ENCODE assay signal across 34 cellular contexts in genomic region chr2:77938462-77938861, GRCh38.
"Had no signal": no experiment of that assay in that cellular context is flagged by ENCODE, and none has a peak within 500 bp of the region (broad histone marks: within the 10 kb centered on the region; RNA-seq: fewer than 3 reads in every experiment).

No MANE protein-coding gene starts in this region.

- H3K27me3 ChIP-seq: MG63 had no signal

- H3K9me3 ChIP-seq: MG63 had no signal

- H3K36me3 ChIP-seq: MG63 had no signal

- DNase-seq: Kasumi-1, MG63, MM.1S, MV-4-11, NCI-H1048, NCI-H1092, NCI-H1092 treated with DMSO at 0.1 percent for 48 hours, NCI-H1105, NCI-H1105 treated with DMSO at 0.1 percent for 48 hours, NCI-H1417 treated with DMSO at 0.1 percent for 48 hours, NCI-H1436, NCI-H1436 treated with DMSO at 0.1 percent for 48 hours, NCI-H146, NCI-H1694, NCI-H1694 treated with DMSO at 0.1 percent for 48 hours, NCI-H187, NCI-H187 treated with DMSO at 0.1 percent for 48 hours, NCI-H1930, NCI-H2029, NCI-H2029 treated with DMSO at 0.1 percent for 48 hours, NCI-H2081, NCI-H2081 treated with DMSO at 0.1 percent for 48 hours, NCI-H2107, NCI-H2171, NCI-H2171 treated with DMSO at 0.1 percent for 48 hours, NCI-H2227 treated with DMSO at 0.1 percent for 48 hours, NCI-H226, NCI-H345, NCI-H446, NCI-H446 treated with DMSO at 0.1 percent for 48 hours, NCI-H510A, NCI-H510A treated with DMSO at 0.1 percent for 48 hours, NCI-H524, NCI-H524 treated with DMSO at 0.1 percent for 48 hours had no signal

- H3K4me3 ChIP-seq: MG63 had no signal
